In genomic region chr2:170300993-170301392, GRCh38 we compare ENCODE assay signal across 33 cellular contexts.
"Had no signal": no experiment of that assay in that cellular context is flagged by ENCODE, and none has a peak within 500 bp of the region (broad histone marks: within the 10 kb centered on the region; RNA-seq: fewer than 3 reads in every experiment).

No MANE protein-coding gene starts in this region.

- FAIRE-seq: colon, endometrium, endothelial cell of umbilical vein had no signal

- H3K27me3 ChIP-seq: adrenal gland, body of pancreas, esophagus squamous epithelium had no signal

- H3K36me3 Mint-ChIP-seq: activated CD4-positive, alpha-beta memory T cell treated with anti-CD3 and anti-CD28 coated beads for 36 hours; activated CD8-positive, alpha-beta memory T cell treated with anti-CD3 and anti-CD28 coated beads, Interleukin-2, amount 10 ng/mL, durations not matched to agents 7 days and 5 days; activated naive CD4-positive, alpha-beta T cell treated with anti-CD3 and anti-CD28 coated beads, Interleukin-2, amount 50 U/mL, for 24 hours; activated naive CD8-positive, alpha-beta T cell treated with anti-CD3 and anti-CD28 coated beads for 36 hours had no signal

- DNase-seq: activated CD4-positive, alpha-beta memory T cell treated with anti-CD3 and anti-CD28 coated beads for 36 hours; activated CD4-positive, alpha-beta T cell treated with anti-CD3 and anti-CD28 coated beads for 36 hours; activated CD4-positive, CD25-positive, alpha-beta regulatory T cell; activated CD4-positive, CD25-positive, alpha-beta regulatory T cell treated with anti-CD3 and anti-CD28 coated beads, Interleukin-2, amount 50 U/mL, for 72 hours; activated CD8-positive, alpha-beta memory T cell treated with anti-CD3 and anti-CD28 coated beads, Interleukin-2, amount 10 ng/mL, durations not matched to agents 7 days and 5 days; activated CD8-positive, alpha-beta memory T cell treated with anti-CD3 and anti-CD28 coated beads, Interleukin-2, amount 50 U/mL, for 4 hours; activated CD8-positive, alpha-beta T cell treated with anti-CD3 and anti-CD28 coated beads, Interleukin-2, amount 10 ng/mL, durations not matched to agents 7 days and 5 days; activated effector memory CD4-positive, alpha-beta T cell treated with anti-CD3 and anti-CD28 coated beads, Interleukin-2, amount 50 U/mL, for 16 hours; activated naive CD4-positive, alpha-beta T cell treated with anti-CD3 and anti-CD28 coated beads for 36 hours; activated naive CD8-positive, alpha-beta T cell treated with anti-CD3 and anti-CD28 coated beads for 36 hours; activated naive CD8-positive, alpha-beta T cell treated with anti-CD3 and anti-CD28 coated beads, Interleukin-2, amount 50 U/mL, for 24 hours; activated T-cell treated with anti-CD3 and anti-CD28 coated beads, Interleukin-2, amount 50 U/mL, for 1 hour; activated T-cell treated with anti-CD3 and anti-CD28 coated beads, Interleukin-2, amount 50 U/mL, for 48 hours; adrenal gland; amygdala; aorta; body of pancreas; caudate nucleus; cortex of kidney; dermis blood vessel endothelial cell; effector CD4-positive, alpha-beta T cell; esophagus squamous epithelium; foreskin melanocyte; T-helper 2 cell had no signal

- H3K36me3 ChIP-seq: adrenal gland, esophagus squamous epithelium, gastroesophageal sphincter had no signal

- ATAC-seq: activated CD4-positive, alpha-beta T cell treated with anti-CD3 and anti-CD28 coated beads for 36 hours; activated CD8-positive, alpha-beta memory T cell treated with anti-CD3 and anti-CD28 coated beads, Interleukin-2, amount 10 ng/mL, durations not matched to agents 7 days and 5 days; activated CD8-positive, alpha-beta T cell treated with anti-CD3 and anti-CD28 coated beads, Interleukin-2, amount 10 ng/mL, durations not matched to agents 7 days and 5 days; activated naive CD8-positive, alpha-beta T cell treated with anti-CD3 and anti-CD28 coated beads, Interleukin-2, amount 50 U/mL, for 24 hours; body of pancreas; gastroesophageal sphincter had no signal

- H3K9me3 Mint-ChIP-seq: activated CD4-positive, alpha-beta T cell treated with anti-CD3 and anti-CD28 coated beads, Interleukin-2, amount 10 ng/mL, durations not matched to agents 24 days and 14 days; activated naive CD4-positive, alpha-beta T cell treated with anti-CD3 and anti-CD28 coated beads, Interleukin-2, amount 50 U/mL, for 24 hours; activated naive CD8-positive, alpha-beta T cell treated with anti-CD3 and anti-CD28 coated beads for 36 hours; activated T-helper 1 cell treated with anti-CD3 and anti-CD28 coated beads, Interleukin-12 subunit alpha, Interleukin-12 subunit beta, Interleukin-2, Interleukin-4 antibody, amounts not matched to agents 30 ng/mL and 10 ng/mL and 1 ng/mL, durations not matched to agents 14 hours and 24 hours and 36 hours; activated T-helper 2 cell treated with anti-CD3 and anti-CD28 coated beads, Interferon-gamma antibody, Interleukin-2, Interleukin-4, amounts not matched to agents 10 μg/mL and 5 μg/mL and 100 μg/mL, durations not matched to agents 14 hours and 24 hours and 36 hours had no signal

- H3K4me1 ChIP-seq: adrenal gland, body of pancreas, esophagus squamous epithelium, gastroesophageal sphincter had no signal

- H3K27ac Mint-ChIP-seq: activated CD4-positive, alpha-beta memory T cell treated with anti-CD3 and anti-CD28 coated beads for 36 hours; activated CD4-positive, alpha-beta T cell treated with anti-CD3 and anti-CD28 coated beads for 36 hours; activated CD4-positive, alpha-beta T cell treated with anti-CD3 and anti-CD28 coated beads, Interleukin-2, amount 10 ng/mL, durations not matched to agents 24 days and 14 days; activated CD8-positive, alpha-beta memory T cell treated with anti-CD3 and anti-CD28 coated beads, Interleukin-2, amount 10 ng/mL, durations not matched to agents 7 days and 5 days; activated CD8-positive, alpha-beta T cell treated with anti-CD3 and anti-CD28 coated beads, Interleukin-2, amount 10 ng/mL, durations not matched to agents 7 days and 5 days; activated naive CD4-positive, alpha-beta T cell treated with anti-CD3 and anti-CD28 coated beads for 36 hours; activated naive CD4-positive, alpha-beta T cell treated with anti-CD3 and anti-CD28 coated beads, Interleukin-2, amount 50 U/mL, for 24 hours; activated naive CD8-positive, alpha-beta T cell treated with anti-CD3 and anti-CD28 coated beads for 36 hours; activated naive CD8-positive, alpha-beta T cell treated with anti-CD3 and anti-CD28 coated beads, Interleukin-2, amount 50 U/mL, for 24 hours; activated T-helper 1 cell treated with anti-CD3 and anti-CD28 coated beads, Interleukin-12 subunit alpha, Interleukin-12 subunit beta, Interleukin-2, Interleukin-4 antibody, amounts not matched to agents 30 ng/mL and 10 ng/mL and 1 ng/mL, durations not matched to agents 14 hours and 24 hours and 36 hours; activated T-helper 2 cell treated with anti-CD3 and anti-CD28 coated beads, Interferon-gamma antibody, Interleukin-2, Interleukin-4, amounts not matched to agents 10 μg/mL and 5 μg/mL and 100 μg/mL, durations not matched to agents 14 hours and 24 hours and 36 hours had no signal

- H3K4me3 Mint-ChIP-seq: activated CD4-positive, alpha-beta memory T cell treated with anti-CD3 and anti-CD28 coated beads for 36 hours; activated CD4-positive, alpha-beta T cell treated with anti-CD3 and anti-CD28 coated beads for 36 hours; activated CD4-positive, alpha-beta T cell treated with anti-CD3 and anti-CD28 coated beads, Interleukin-2, amount 10 ng/mL, durations not matched to agents 24 days and 14 days; activated CD8-positive, alpha-beta memory T cell treated with anti-CD3 and anti-CD28 coated beads, Interleukin-2, amount 10 ng/mL, durations not matched to agents 7 days and 5 days; activated CD8-positive, alpha-beta T cell treated with anti-CD3 and anti-CD28 coated beads, Interleukin-2, amount 10 ng/mL, durations not matched to agents 7 days and 5 days; activated naive CD4-positive, alpha-beta T cell treated with anti-CD3 and anti-CD28 coated beads for 36 hours; activated naive CD4-positive, alpha-beta T cell treated with anti-CD3 and anti-CD28 coated beads, Interleukin-2, amount 50 U/mL, for 24 hours; activated naive CD8-positive, alpha-beta T cell treated with anti-CD3 and anti-CD28 coated beads for 36 hours; activated naive CD8-positive, alpha-beta T cell treated with anti-CD3 and anti-CD28 coated beads, Interleukin-2, amount 50 U/mL, for 24 hours; activated T-helper 1 cell treated with anti-CD3 and anti-CD28 coated beads, Interleukin-12 subunit alpha, Interleukin-12 subunit beta, Interleukin-2, Interleukin-4 antibody, amounts not matched to agents 30 ng/mL and 10 ng/mL and 1 ng/mL, durations not matched to agents 14 hours and 24 hours and 36 hours had no signal

- H3K4me1 Mint-ChIP-seq: activated CD4-positive, alpha-beta T cell treated with anti-CD3 and anti-CD28 coated beads for 36 hours; activated CD4-positive, alpha-beta T cell treated with anti-CD3 and anti-CD28 coated beads, Interleukin-2, amount 10 ng/mL, durations not matched to agents 24 days and 14 days; activated naive CD4-positive, alpha-beta T cell treated with anti-CD3 and anti-CD28 coated beads, Interleukin-2, amount 50 U/mL, for 24 hours; activated naive CD8-positive, alpha-beta T cell treated with anti-CD3 and anti-CD28 coated beads, Interleukin-2, amount 50 U/mL, for 24 hours had no signal

- H3K27ac ChIP-seq: adrenal gland, body of pancreas, epithelial cell of prostate, esophagus squamous epithelium, gastroesophageal sphincter had no signal

- H3K4me3 ChIP-seq: adrenal gland, body of pancreas, esophagus squamous epithelium, gastroesophageal sphincter had no signal

- H3K9me3 ChIP-seq: adrenal gland, body of pancreas, esophagus squamous epithelium had no signal
